ENCODE assay signal across 13 cellular contexts in genomic region chr2:66481100-66481549, GRCh38. TPM values are rescaled to one million over a fixed set of nuclear protein-coding genes. Genes with fewer than 3 reads are reported as not detected.
DNase-seq lines count a peak whose midpoint lies in the region; FAIRE-seq and TF ChIP-seq lines count a peak whose summit lies in the region.
"Had no signal": no experiment of that assay in that cellular context is flagged by ENCODE, and none has a peak within 500 bp of the region (broad histone marks: within the 10 kb centered on the region; RNA-seq: fewer than 3 reads in every experiment).

No MANE protein-coding gene starts in this region.

- H3K4me2 ChIP-seq in osteoblast (ENCODE audit: insufficient read depth, low read length), result no peak overlapping the region

- H3K9me3 ChIP-seq in osteoblast (ENCODE audit: low read depth, low read length), result no peaks in the 10 kb centered on the region

- H3K27ac ChIP-seq in osteoblast (ENCODE audit: low read depth, low read length), result peak overlapping the region; percentile 49

- no peak for DNase-seq in GM12891 (ENCODE audit: insufficient read length, low spot score)
- peak; percentile 79 for DNase-seq in RPMI7951 (ENCODE audit: low read depth)
- DNase-seq in foreskin fibroblast, result peak; percentile 47 to 58
- DNase-seq in osteoblast (ENCODE audit: insufficient read length, low spot score, missing footprints), result no peak
- no peak for DNase-seq in GM13977 (ENCODE audit: low spot score)
- DNase-seq in activated gamma-delta T cell (lab: John Stamatoyannopoulos, UW), result no peak
- no peak for DNase-seq in activated CD4-positive, alpha-beta T cell treated with anti-CD3 and anti-CD28 coated beads, Interleukin-2, amount 50 U/mL, for 1 hour
- no peak for DNase-seq in glutamatergic neuron
- DNase-seq: activated CD4-positive, alpha-beta T cell treated with anti-CD3 and anti-CD28 coated beads, Interleukin-2, amount 50 U/mL, for 4 hours; central memory CD4-positive, alpha-beta T cell; DND-41; kidney glomerular epithelial cell; NCI-H345 had no signal

- no peak for TF ChIP-seq CTCF in foreskin fibroblast (IDR thresholded peaks at IDR 0.05; ENCODE audit: low read depth, low read length)
- TF ChIP-seq CTCF in osteoblast (IDR thresholded peaks at IDR 0.05; ENCODE audit: extremely low read depth, low read depth, low read length), result no peak
- no peak for TF ChIP-seq CTCF in GM13977 (IDR thresholded peaks at IDR 0.05; ENCODE audit: extremely low read depth, insufficient read depth, missing control alignments)
- no peak for TF ChIP-seq CTCF in glutamatergic neuron (IDR thresholded peaks at IDR 0.05; ENCODE audit: partially characterized antibody, unreplicated experiment)

- H3K4me3 ChIP-seq in foreskin fibroblast (ENCODE audit: low read depth in 1 of 2, low read length in 2 of 2), result no peak overlapping the region
- no peak overlapping the region for H3K4me3 ChIP-seq in osteoblast (ENCODE audit: insufficient read depth, low read length)

- peaks cover 8% of the 10 kb centered on the region for H3K4me1 ChIP-seq in osteoblast (ENCODE audit: insufficient read depth, low read length)

- no peaks in the 10 kb centered on the region for H4K20me1 ChIP-seq in osteoblast (ENCODE audit: insufficient read depth, low read length)

- no peaks in the 10 kb centered on the region for H3K79me2 ChIP-seq in osteoblast (ENCODE audit: insufficient read depth, low read length)

- no peak overlapping the region for H3K27ac Mint-ChIP-seq in glutamatergic neuron (ENCODE audit: unreplicated experiment)

- H3K9me3 Mint-ChIP-seq in glutamatergic neuron (ENCODE audit: unreplicated experiment), result no peaks in the 10 kb centered on the region

- in situ Hi-C loops in GM13977 (cut with MboI; ENCODE audit: low pct_unique_long_range_greater_than_20kb, low sequenced_read_pairs, unreplicated experiment), result no loop called here

- no peaks in the 10 kb centered on the region for H3K27me3 ChIP-seq in osteoblast (ENCODE audit: insufficient read depth, low read length)

- TF ChIP-seq POLR2A in GM12891 (IDR thresholded peaks at IDR 0.05; ENCODE audit: low read depth, low read length), result no peak

- FAIRE-seq in GM12891 (lab: Jason Lieb, UNC), result no peak

- H3K27me3 Mint-ChIP-seq in glutamatergic neuron (ENCODE audit: unreplicated experiment), result peaks cover 4% of the 10 kb centered on the region

- no peak overlapping the region for H3K4me3 Mint-ChIP-seq in glutamatergic neuron (ENCODE audit: unreplicated experiment)

- H3K36me3 ChIP-seq in osteoblast (ENCODE audit: insufficient read depth, low read length), result no peaks in the 10 kb centered on the region

- H3K36me3 Mint-ChIP-seq in glutamatergic neuron (ENCODE audit: unreplicated experiment), result no peaks in the 10 kb centered on the region

- peak overlapping the region; percentile 46 for H2AFZ ChIP-seq in osteoblast (ENCODE audit: low read length)

- no peaks in the 10 kb centered on the region for H3K4me1 Mint-ChIP-seq in glutamatergic neuron (ENCODE audit: low read depth, unreplicated experiment)

TF ChIP-seq in GM12891, 5 proteins besides CTCF, POLR2A, EP300 and RAD21:
- TF ChIP-seq TAF1 (IDR thresholded peaks at IDR 0.05; ENCODE audit: low read depth, low read length), result no peak
- TF ChIP-seq POLR2AphosphoS5 (IDR thresholded peaks at IDR 0.05; ENCODE audit: low read depth, low read length), result no peak
- TF ChIP-seq SPI1 (IDR thresholded peaks at IDR 0.05; ENCODE audit: low read depth, low read length), result 0 out of 2 replicates have a peak, but pooled peaks have one; percentile 29
TF ChIP-seq in GM12891: peak in this region for 1.

RNA-seq across cellular contexts. Expression of gene MEIS1, which starts 46.2 kb away (rescaled TPM):
- not detected for polyA plus RNA-seq in GM12891 (2012; ENCODE audit: low read depth, missing spikeins)
- total RNA-seq in RPMI7951 (2014; rRNA removed; shearing (Covaris generic)), result 5.2 and 6.2 TPM in 2 replicates
- total RNA-seq in osteoblast (11.9 and 15.9 TPM in 2 replicates), glutamatergic neuron (ENCODE audit: unreplicated experiment) (4.8 TPM)

Comparison
In these comparisons a context has a peak if more than half of its experiments do, and no peak if none do; other contexts are left out.
1. DNase-seq: peak in RPMI7951 (single experiment) and foreskin fibroblast (2 of 2); none in GM12891 (single experiment), osteoblast (single experiment), GM13977 (single experiment), activated gamma-delta T cell (single experiment), activated CD4-positive, alpha-beta T cell treated with anti-CD3 and anti-CD28 coated beads, Interleukin-2, amount 50 U/mL, for 1 hour (single experiment) and glutamatergic neuron (single experiment).